1 cellular context compared by ENCODE assay signal in the genomic region with DNA sequence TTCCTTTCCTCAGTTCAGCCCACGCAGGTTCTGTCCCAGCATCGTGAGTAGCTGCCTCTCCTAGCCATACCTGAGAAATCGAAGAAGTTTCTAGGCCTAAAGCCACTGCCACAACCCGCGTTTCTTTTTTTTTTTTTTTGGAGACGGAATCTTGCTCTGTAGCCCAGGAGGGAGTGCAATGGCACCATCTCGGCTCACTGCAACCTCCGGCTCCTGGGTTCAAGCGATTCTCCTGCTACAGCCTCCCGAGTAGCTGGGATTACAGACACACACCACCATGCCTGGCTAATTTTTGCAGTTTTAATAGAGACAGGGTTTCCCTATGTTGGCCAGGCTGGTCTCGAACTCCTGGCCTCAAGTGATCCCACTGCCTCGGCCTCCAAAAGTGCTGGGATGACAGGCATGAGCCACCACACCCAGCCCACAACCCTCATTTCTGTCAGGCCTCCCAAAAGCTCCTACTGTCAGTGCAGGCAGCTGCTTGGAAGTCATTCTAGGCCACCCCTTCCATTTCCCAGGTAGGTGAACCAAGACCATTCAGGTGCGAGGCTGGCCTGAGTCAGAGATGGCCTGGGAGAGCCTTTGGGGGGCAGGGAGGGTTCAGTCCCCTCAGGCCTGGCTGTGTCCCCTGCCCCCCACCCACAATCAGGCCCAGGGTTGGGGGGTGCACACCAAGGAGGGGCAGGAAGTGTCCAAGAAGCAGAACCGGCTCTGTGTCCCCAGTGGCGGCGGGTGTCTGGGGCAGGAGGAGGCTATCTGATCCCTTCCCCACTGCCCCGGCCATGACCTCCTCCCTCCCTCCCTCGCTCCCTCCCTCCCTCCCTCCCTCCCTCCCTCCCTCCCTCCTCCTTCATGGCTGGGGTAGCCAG.
TF ChIP-seq lines count a peak whose summit lies in the region.

No MANE protein-coding gene starts in this region.

TF ChIP-seq in K562, 482 proteins besides CTCF, POLR2A, EP300 and RAD21 (continued from another document and continues in another):
- TF ChIP-seq, protein P1, sequence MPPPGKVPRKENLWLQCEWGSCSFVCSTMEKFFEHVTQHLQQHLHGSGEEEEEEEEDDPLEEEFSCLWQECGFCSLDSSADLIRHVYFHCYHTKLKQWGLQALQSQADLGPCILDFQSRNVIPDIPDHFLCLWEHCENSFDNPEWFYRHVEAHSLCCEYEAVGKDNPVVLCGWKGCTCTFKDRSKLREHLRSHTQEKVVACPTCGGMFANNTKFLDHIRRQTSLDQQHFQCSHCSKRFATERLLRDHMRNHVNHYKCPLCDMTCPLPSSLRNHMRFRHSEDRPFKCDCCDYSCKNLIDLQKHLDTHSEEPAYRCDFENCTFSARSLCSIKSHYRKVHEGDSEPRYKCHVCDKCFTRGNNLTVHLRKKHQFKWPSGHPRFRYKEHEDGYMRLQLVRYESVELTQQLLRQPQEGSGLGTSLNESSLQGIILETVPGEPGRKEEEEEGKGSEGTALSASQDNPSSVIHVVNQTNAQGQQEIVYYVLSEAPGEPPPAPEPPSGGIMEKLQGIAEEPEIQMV (tag; conservative IDR thresholded peaks at IDR 0.05; ENCODE audit: low read depth): no peak
- TF ChIP-seq ERF (CRISPR knock-in tag; IDR thresholded peaks at IDR 0.05): no peak
- TF ChIP-seq ZFP30 (CRISPR knock-in tag; IDR thresholded peaks at IDR 0.05; ENCODE audit: borderline replicate concordance): no peak
- no peak for TF ChIP-seq PYGO2 (tag; IDR thresholded peaks at IDR 0.05)
- no peak for TF ChIP-seq ZNF445 (CRISPR knock-in tag; IDR thresholded peaks at IDR 0.05; ENCODE audit: low read depth)
- TF ChIP-seq PRPF4 (IDR thresholded peaks at IDR 0.05; ENCODE audit: insufficient read depth, low read depth, low read length, poor library complexity, severe bottlenecking): no peak
- no peak for TF ChIP-seq ZNF174 (CRISPR knock-in tag; IDR thresholded peaks at IDR 0.05)
- no peak for TF ChIP-seq HOXB6 (CRISPR knock-in tag; IDR thresholded peaks at IDR 0.05; ENCODE audit: borderline replicate concordance)
- TF ChIP-seq EP400 (IDR thresholded peaks at IDR 0.05): no peak
- TF ChIP-seq RBM17 (IDR thresholded peaks at IDR 0.05; ENCODE audit: borderline replicate concordance, low read depth, low read length): no peak
- TF ChIP-seq, protein P2, sequence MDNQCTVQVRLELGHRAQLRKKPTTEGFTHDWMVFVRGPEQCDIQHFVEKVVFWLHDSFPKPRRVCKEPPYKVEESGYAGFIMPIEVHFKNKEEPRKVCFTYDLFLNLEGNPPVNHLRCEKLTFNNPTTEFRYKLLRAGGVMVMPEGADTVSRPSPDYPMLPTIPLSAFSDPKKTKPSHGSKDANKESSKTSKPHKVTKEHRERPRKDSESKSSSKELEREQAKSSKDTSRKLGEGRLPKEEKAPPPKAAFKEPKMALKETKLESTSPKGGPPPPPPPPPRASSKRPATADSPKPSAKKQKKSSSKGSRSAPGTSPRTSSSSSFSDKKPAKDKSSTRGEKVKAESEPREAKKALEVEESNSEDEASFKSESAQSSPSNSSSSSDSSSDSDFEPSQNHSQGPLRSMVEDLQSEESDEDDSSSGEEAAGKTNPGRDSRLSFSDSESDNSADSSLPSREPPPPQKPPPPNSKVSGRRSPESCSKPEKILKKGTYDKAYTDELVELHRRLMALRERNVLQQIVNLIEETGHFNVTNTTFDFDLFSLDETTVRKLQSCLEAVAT (IDR thresholded peaks at IDR 0.05): no peak
- TF ChIP-seq, protein P3, sequence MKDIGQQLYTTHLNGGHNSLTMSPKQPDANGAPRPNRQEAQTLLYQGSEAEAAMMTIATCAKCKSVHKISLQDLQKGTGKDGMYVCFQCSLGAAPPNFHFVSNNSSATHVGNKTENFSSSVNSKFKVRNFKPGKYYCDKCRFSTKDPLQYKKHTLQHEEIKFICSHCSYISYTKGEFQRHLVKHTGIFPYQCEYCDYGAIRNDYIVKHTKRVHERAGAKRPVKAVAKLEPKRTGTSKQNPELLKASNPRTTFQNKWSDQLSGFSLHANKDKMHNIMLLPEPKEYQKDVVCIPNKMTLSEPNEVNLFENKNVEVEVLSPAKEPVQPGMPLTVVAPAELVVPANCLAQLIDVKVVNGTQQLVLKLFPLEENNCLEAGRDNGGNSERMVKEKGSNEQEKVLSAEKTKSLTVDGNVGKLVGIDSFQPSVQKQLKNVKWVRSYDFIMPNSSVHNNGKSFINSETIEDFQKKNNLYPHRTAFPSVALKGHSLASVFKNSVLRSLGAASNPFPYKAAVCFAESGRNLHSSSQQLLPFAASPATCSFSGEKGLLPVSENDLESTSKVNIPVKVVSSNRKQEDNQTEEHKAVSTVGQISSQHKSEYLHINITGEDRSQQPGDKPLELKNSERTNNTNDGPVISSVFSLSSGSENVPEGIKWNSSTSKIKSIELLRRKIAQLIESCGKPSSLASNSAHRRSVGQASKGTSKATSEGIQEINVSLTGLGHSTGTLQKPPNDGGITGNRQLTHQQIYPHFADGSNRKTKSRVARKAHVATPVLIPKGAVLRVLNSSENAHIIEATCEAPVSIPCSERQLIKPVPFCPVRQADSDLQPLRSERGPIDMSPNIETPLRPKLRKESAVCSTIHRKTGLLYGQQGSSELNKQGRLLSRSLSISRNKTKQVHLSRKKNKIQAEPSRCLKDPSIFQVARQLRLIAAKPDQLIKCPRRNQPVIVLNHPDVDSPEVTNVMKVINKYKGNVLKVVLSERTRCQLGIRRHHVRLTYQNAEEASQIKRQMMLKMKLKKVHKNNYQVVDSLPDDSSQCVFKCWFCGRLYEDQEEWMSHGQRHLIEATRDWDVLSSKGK (CRISPR knock-in tag; IDR thresholded peaks at IDR 0.05): no peak
- no peak for TF ChIP-seq TOE1 (IDR thresholded peaks at IDR 0.05; ENCODE audit: borderline replicate concordance)
- TF ChIP-seq TOE1 (CRISPR knock-in tag; IDR thresholded peaks at IDR 0.05; ENCODE audit: borderline replicate concordance, low read depth): no peak
- TF ChIP-seq KLF13 (tag; IDR thresholded peaks at IDR 0.05; ENCODE audit: borderline replicate concordance, low read depth): no peak
- TF ChIP-seq, protein P4, sequence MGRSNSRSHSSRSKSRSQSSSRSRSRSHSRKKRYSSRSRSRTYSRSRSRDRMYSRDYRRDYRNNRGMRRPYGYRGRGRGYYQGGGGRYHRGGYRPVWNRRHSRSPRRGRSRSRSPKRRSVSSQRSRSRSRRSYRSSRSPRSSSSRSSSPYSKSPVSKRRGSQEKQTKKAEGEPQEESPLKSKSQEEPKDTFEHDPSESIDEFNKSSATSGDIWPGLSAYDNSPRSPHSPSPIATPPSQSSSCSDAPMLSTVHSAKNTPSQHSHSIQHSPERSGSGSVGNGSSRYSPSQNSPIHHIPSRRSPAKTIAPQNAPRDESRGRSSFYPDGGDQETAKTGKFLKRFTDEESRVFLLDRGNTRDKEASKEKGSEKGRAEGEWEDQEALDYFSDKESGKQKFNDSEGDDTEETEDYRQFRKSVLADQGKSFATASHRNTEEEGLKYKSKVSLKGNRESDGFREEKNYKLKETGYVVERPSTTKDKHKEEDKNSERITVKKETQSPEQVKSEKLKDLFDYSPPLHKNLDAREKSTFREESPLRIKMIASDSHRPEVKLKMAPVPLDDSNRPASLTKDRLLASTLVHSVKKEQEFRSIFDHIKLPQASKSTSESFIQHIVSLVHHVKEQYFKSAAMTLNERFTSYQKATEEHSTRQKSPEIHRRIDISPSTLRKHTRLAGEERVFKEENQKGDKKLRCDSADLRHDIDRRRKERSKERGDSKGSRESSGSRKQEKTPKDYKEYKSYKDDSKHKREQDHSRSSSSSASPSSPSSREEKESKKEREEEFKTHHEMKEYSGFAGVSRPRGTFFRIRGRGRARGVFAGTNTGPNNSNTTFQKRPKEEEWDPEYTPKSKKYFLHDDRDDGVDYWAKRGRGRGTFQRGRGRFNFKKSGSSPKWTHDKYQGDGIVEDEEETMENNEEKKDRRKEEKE (IDR thresholded peaks at IDR 0.05; ENCODE audit: borderline replicate concordance in 1 of 2, control insufficient read depth in 1 of 2, low read depth in 2 of 2, low read length in 1 of 2): no peak
- no peak for TF ChIP-seq ELF2 (CRISPR knock-in tag; IDR thresholded peaks at IDR 0.05)
- TF ChIP-seq, protein P5, sequence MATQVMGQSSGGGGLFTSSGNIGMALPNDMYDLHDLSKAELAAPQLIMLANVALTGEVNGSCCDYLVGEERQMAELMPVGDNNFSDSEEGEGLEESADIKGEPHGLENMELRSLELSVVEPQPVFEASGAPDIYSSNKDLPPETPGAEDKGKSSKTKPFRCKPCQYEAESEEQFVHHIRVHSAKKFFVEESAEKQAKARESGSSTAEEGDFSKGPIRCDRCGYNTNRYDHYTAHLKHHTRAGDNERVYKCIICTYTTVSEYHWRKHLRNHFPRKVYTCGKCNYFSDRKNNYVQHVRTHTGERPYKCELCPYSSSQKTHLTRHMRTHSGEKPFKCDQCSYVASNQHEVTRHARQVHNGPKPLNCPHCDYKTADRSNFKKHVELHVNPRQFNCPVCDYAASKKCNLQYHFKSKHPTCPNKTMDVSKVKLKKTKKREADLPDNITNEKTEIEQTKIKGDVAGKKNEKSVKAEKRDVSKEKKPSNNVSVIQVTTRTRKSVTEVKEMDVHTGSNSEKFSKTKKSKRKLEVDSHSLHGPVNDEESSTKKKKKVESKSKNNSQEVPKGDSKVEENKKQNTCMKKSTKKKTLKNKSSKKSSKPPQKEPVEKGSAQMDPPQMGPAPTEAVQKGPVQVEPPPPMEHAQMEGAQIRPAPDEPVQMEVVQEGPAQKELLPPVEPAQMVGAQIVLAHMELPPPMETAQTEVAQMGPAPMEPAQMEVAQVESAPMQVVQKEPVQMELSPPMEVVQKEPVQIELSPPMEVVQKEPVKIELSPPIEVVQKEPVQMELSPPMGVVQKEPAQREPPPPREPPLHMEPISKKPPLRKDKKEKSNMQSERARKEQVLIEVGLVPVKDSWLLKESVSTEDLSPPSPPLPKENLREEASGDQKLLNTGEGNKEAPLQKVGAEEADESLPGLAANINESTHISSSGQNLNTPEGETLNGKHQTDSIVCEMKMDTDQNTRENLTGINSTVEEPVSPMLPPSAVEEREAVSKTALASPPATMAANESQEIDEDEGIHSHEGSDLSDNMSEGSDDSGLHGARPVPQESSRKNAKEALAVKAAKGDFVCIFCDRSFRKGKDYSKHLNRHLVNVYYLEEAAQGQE (CRISPR knock-in tag; IDR thresholded peaks at IDR 0.05; ENCODE audit: low read depth): no peak
- TF ChIP-seq, protein P6, sequence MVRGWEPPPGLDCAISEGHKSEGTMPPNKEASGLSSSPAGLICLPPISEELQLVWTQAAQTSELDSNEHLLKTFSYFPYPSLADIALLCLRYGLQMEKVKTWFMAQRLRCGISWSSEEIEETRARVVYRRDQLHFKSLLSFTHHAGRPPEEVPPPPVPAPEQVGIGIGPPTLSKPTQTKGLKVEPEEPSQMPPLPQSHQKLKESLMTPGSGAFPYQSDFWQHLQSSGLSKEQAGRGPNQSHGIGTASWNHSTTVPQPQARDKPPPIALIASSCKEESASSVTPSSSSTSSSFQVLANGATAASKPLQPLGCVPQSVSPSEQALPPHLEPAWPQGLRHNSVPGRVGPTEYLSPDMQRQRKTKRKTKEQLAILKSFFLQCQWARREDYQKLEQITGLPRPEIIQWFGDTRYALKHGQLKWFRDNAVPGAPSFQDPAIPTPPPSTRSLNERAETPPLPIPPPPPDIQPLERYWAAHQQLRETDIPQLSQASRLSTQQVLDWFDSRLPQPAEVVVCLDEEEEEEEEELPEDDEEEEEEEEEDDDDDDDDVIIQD (CRISPR knock-in tag; IDR thresholded peaks at IDR 0.05): no peak
- TF ChIP-seq JUND (IDR thresholded peaks at IDR 0.05; ENCODE audit: borderline replicate concordance, low read depth, low read length): no peak
- TF ChIP-seq JUND (tag; IDR thresholded peaks at IDR 0.05; ENCODE audit: borderline replicate concordance, low read depth, low read length): no peak
- TF ChIP-seq ILK (tag; IDR thresholded peaks at IDR 0.05; ENCODE audit: borderline replicate concordance, low read depth): no peak
- TF ChIP-seq PHF20 (IDR thresholded peaks at IDR 0.05; ENCODE audit: partially characterized antibody): no peak
- peak; percentile 59; the same call in 1 of the 2 replicates for TF ChIP-seq ETV1 (tag; conservative IDR thresholded peaks at IDR 0.05; ENCODE audit: low read depth)
- TF ChIP-seq ETS2 (tag; IDR thresholded peaks at IDR 0.05; ENCODE audit: borderline replicate concordance, poor library complexity, severe bottlenecking): no peak
- 0 out of 2 replicates have a peak, but pooled peaks have one; percentile 25 for TF ChIP-seq CBX1 (IDR thresholded peaks at IDR 0.05; ENCODE audit: low read depth)
- no peak for TF ChIP-seq CCAR2 (IDR thresholded peaks at IDR 0.05; ENCODE audit: low read depth, low read length)
- TF ChIP-seq PHF8 (IDR thresholded peaks at IDR 0.05; ENCODE audit: borderline replicate concordance, low read length): peak; percentile 22; the same call in 1 of the 2 replicates
- no peak for TF ChIP-seq KLF10 (CRISPR knock-in tag; IDR thresholded peaks at IDR 0.05)
- TF ChIP-seq, protein P7, sequence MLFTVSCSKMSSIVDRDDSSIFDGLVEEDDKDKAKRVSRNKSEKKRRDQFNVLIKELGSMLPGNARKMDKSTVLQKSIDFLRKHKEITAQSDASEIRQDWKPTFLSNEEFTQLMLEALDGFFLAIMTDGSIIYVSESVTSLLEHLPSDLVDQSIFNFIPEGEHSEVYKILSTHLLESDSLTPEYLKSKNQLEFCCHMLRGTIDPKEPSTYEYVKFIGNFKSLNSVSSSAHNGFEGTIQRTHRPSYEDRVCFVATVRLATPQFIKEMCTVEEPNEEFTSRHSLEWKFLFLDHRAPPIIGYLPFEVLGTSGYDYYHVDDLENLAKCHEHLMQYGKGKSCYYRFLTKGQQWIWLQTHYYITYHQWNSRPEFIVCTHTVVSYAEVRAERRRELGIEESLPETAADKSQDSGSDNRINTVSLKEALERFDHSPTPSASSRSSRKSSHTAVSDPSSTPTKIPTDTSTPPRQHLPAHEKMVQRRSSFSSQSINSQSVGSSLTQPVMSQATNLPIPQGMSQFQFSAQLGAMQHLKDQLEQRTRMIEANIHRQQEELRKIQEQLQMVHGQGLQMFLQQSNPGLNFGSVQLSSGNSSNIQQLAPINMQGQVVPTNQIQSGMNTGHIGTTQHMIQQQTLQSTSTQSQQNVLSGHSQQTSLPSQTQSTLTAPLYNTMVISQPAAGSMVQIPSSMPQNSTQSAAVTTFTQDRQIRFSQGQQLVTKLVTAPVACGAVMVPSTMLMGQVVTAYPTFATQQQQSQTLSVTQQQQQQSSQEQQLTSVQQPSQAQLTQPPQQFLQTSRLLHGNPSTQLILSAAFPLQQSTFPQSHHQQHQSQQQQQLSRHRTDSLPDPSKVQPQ (CRISPR knock-in tag; IDR thresholded peaks at IDR 0.05; ENCODE audit: borderline replicate concordance): no peak
- TF ChIP-seq CREM (IDR thresholded peaks at IDR 0.05; ENCODE audit: low read depth): 0 out of 2 replicates have a peak, but pooled peaks have one; percentile 26
- TF ChIP-seq SIX5 (IDR thresholded peaks at IDR 0.05; ENCODE audit: borderline replicate concordance in 1 of 2, insufficient read depth in 1 of 2, low read depth in 1 of 2, low read length in 2 of 2): no peak
- no peak for TF ChIP-seq POLR2AphosphoS2 (IDR thresholded peaks at IDR 0.05; ENCODE audit: low read length)
- TF ChIP-seq, protein P8, sequence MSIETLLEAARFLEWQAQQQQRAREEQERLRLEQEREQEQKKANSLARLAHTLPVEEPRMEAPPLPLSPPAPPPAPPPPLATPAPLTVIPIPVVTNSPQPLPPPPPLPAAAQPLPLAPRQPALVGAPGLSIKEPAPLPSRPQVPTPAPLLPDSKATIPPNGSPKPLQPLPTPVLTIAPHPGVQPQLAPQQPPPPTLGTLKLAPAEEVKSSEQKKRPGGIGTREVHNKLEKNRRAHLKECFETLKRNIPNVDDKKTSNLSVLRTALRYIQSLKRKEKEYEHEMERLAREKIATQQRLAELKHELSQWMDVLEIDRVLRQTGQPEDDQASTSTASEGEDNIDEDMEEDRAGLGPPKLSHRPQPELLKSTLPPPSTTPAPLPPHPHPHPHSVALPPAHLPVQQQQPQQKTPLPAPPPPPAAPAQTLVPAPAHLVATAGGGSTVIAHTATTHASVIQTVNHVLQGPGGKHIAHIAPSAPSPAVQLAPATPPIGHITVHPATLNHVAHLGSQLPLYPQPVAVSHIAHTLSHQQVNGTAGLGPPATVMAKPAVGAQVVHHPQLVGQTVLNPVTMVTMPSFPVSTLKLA (conservative IDR thresholded peaks at IDR 0.05): no peak
- TF ChIP-seq ZNF282 (CRISPR knock-in tag; IDR thresholded peaks at IDR 0.05): no peak
